8 cellular contexts compared by ENCODE assay signal in the genomic region with DNA sequence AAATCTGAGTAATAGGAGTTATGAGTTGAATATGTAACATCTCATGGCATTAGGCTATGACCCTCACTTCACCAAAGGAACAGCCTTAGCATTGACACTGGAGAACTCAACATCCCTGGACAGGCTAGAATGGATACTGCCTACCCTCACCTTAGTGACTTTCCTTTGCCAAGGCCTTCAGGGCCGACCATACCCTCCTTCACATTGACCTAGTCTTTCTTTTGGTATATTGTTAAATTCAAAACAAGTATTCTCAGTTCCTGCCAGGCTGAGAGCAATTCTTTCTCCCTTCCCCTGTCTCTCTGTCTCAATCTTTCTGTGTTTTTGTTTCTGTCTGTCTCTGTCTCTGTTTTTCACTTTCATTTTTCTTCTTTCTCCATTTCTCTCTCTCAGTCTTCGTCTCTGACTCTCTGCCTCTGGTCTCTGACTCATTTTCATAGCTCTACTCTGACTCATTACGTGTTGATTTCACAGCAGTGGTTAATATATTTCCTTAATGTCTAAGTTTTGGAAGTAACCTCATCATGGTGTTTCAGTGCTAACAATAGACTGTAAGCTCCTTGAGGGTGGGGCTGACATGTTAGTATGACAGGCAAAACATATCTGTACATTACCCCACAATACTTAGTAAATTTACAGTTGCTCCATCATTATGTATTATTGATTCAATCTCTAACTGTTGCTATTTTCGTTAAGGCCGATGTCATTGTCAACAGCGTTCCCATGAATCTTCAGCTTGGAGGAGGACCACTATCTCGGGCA. TPM values are rescaled to one million over a fixed set of nuclear protein-coding genes. Genes with fewer than 3 reads are reported as not detected.
DNase-seq lines count a peak whose midpoint lies in the region; ATAC-seq and TF ChIP-seq lines count a peak whose summit lies in the region.

No MANE protein-coding gene starts in this region.

- peak; percentile 58 for DNase-seq in AG04449 (ENCODE audit: low read depth, low spot score)
- DNase-seq in SJSA1 (ENCODE audit: low read depth in 1 of 2, low spot score in 2 of 2) = peak in 1 of 2 experiments; percentile 75
- peak; percentile 63 to 82 for DNase-seq in foreskin fibroblast
- no peak for DNase-seq in medulla oblongata (ENCODE audit: extremely low spot score)
- no peak for DNase-seq in prostate gland (ENCODE audit: low spot score)
- no peak for DNase-seq in Peyer's patch

- 92% methylated on average over 7 of the region's 7 CpGs for WGBS in prostate gland

- H3K27me3 ChIP-seq in SJSA1 (replicated peaks) (no peaks in the 10 kb centered on the region), prostate gland (replicated peaks; ENCODE audit: insufficient read depth) (no peaks in the 10 kb centered on the region), Peyer's patch (no peaks in the 10 kb centered on the region)

- no peaks in the 10 kb centered on the region for H3K36me3 ChIP-seq in SJSA1
- H3K36me3 ChIP-seq in prostate gland = no peaks in the 10 kb centered on the region
- no peaks in the 10 kb centered on the region for H3K36me3 ChIP-seq in Peyer's patch

- H3K4me1 ChIP-seq in SJSA1 (replicated peaks) (0 out of 2 replicates have a peak, but pooled peaks cover 3% of the 10 kb centered on the region), prostate gland (replicated peaks) (no peaks in the 10 kb centered on the region), Peyer's patch (no peaks in the 10 kb centered on the region)

- TF ChIP-seq POLR2A in prostate gland (IDR thresholded peaks at IDR 0.05) = no peak
- TF ChIP-seq POLR2A in Peyer's patch (IDR thresholded peaks at IDR 0.05) = no peak

- peak overlapping the region; percentile 85 for H3K27ac ChIP-seq in SJSA1
- no peak overlapping the region for H3K27ac ChIP-seq in prostate gland
- no peak overlapping the region for H3K27ac ChIP-seq in Peyer's patch

- no peak for TF ChIP-seq CTCF in AG04449 (IDR thresholded peaks at IDR 0.05; ENCODE audit: insufficient read depth, low read length, missing control alignments)
- TF ChIP-seq CTCF in foreskin fibroblast (IDR thresholded peaks at IDR 0.05; ENCODE audit: low read depth, low read length) = no peak
- no peak for TF ChIP-seq CTCF in prostate gland (IDR thresholded peaks at IDR 0.05)
- TF ChIP-seq CTCF in Peyer's patch (IDR thresholded peaks at IDR 0.05) = no peak

- CTCF ChIA-PET in AG04449 (lab: Yijun Ruan, JAX) = no interaction called here

- intact Hi-C loops in prostate gland (cut with DNase I) = no loop called here

- H3K4me3 ChIP-seq in AG04449 (ENCODE audit: low read depth, low read length) (no peak overlapping the region), SJSA1 (no peak overlapping the region), foreskin fibroblast (ENCODE audit: low read depth in 1 of 2, low read length in 2 of 2) (no peak overlapping the region), prostate gland (no peak overlapping the region), Peyer's patch (no peak overlapping the region)

- POLR2A ChIA-PET in AG04449 (lab: Yijun Ruan, JAX) = no interaction called here

- H3K9me3 ChIP-seq in SJSA1 (replicated peaks) (no peaks in the 10 kb centered on the region; the same call in 1 of the 2 replicates), prostate gland (no peaks in the 10 kb centered on the region), Peyer's patch (no peaks in the 10 kb centered on the region)

- ATAC-seq in GM18873 (IDR thresholded peaks at IDR 0.05; ENCODE audit: low FRiP score, unreplicated experiment) (peak; percentile 95), HG03039 (IDR thresholded peaks at IDR 0.05; ENCODE audit: unreplicated experiment) (peak; percentile 89)

RNA-seq across cellular contexts. Expression of a gene that starts 32.5 kb away (rescaled TPM):
- total RNA-seq in SJSA1 (2014; rRNA removed; shearing (Covaris generic)) = not detected in 2 replicates
- total RNA-seq in prostate gland = 1 to 10 TPM in 1 of 2 donors, under 1 TPM in 1; 0.23 to 2.7 TPM
- total RNA-seq in Peyer's patch = 100 to 1,000 TPM in 1 of 4 donors, 1 to 10 TPM in 3; 3.1 to 109 (median 6.5) TPM

RNA-seq across cellular contexts. Expression of a gene that starts 45.8 kb away (rescaled TPM):
- total RNA-seq in SJSA1 (2014; rRNA removed; shearing (Covaris generic)) = 7.2 and 10.9 TPM in 2 replicates
- total RNA-seq in prostate gland = 10 to 100 TPM; 22.8 to 46.3 TPM
- 10 to 100 TPM; 31.2 to 47.3 (median 33.7) TPM for total RNA-seq in Peyer's patch

RNA-seq across cellular contexts. Expression of a gene that starts 45.9 kb away (rescaled TPM):
- total RNA-seq in SJSA1 (2014; rRNA removed; shearing (Covaris generic)) = 7.3 and 8.3 TPM in 2 replicates
- total RNA-seq in prostate gland (10 to 100 TPM; 30.4 to 41.7 TPM), Peyer's patch (10 to 100 TPM; 26.4 to 38.8 (median 31.2) TPM)

Comparison
In these comparisons a context has a peak if more than half of its experiments do, and no peak if none do; other contexts are left out.
1. DNase-seq: peak in AG04449 (single experiment) and foreskin fibroblast (2 of 2); none in medulla oblongata (single experiment), prostate gland (single experiment) and Peyer's patch (0 of 3).